ENCODE assay signal across 17 cellular contexts in the genomic region with DNA sequence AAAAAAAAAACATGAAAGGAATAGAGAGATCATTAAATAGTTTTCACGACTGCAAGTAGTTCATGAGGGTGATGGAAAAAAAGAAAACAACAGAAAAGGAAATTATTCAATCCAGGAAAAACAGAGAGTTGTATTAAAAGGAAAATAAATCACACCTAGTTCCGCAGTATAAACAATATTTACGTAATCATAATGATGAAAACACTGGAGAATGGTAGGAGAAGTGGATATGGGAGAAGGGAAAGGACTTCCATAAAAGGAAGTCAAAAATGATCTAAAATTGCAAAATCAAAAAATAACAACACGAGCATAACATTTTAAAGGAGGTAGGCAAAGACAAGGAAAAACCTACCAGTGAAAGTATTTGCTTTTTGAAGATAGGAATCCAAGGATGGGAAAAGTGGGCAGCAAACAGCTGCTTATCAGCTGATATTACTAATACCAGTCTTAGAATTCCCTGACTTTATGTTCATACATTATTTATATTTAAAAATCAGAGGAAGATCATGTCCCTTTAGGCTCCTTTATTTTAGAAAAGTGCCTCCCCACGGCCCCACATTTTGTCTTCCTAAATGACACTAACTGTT.
"Had no signal": no experiment of that assay in that cellular context is flagged by ENCODE, and none has a peak within 500 bp of the region (broad histone marks: within the 10 kb centered on the region; RNA-seq: fewer than 3 reads in every experiment).

No MANE protein-coding gene starts in this region.

- H3K4me3 ChIP-seq: MG63 had no signal

- ATAC-seq: SK-N-SH treated with all-trans-retinoic acid at 6 μM for 48 hours had no signal

- H3K9me3 ChIP-seq: MG63 had no signal

- DNase-seq: KG1, MG63, NCI-H1092, NCI-H1436, NCI-H1694, NCI-H187 treated with DMSO at 0.1 percent for 48 hours, NCI-H2029 treated with DMSO at 0.1 percent for 48 hours, NCI-H2171 treated with DMSO at 0.1 percent for 48 hours, NCI-H510A, NCI-H524 treated with DMSO at 0.1 percent for 48 hours, NCI-H69, NCI-H774, Right ventricle myocardium superior, RPMI8226, SIG-M5 had no signal

- H3K27me3 ChIP-seq: MG63 had no signal

- H3K36me3 ChIP-seq: MG63 had no signal

- FAIRE-seq: RCC 7860 had no signal
